Comparison of ENCODE assay signal across 9 cellular contexts in genomic region chr11:10659339-10660216, GRCh38.
A peak's percentile ranks its signal among the peaks of the same experiment; 100 is the strongest.
DNase-seq lines count a peak whose midpoint lies in the region; ATAC-seq and TF ChIP-seq lines count a peak whose summit lies in the region.
"Had no signal": no experiment of that assay in that cellular context is flagged by ENCODE, and none has a peak within 500 bp of the region (broad histone marks: within the 10 kb centered on the region; RNA-seq: fewer than 3 reads in every experiment).

No MANE protein-coding gene starts in this region.

- no peak overlapping the region for H3K4me3 ChIP-seq in duodenal mucosa (ENCODE audit: low read depth in 1 of 2, low read length in 2 of 2)
- H3K4me3 ChIP-seq in neutrophil (ENCODE audit: low read depth in 1 of 2, low read length in 1 of 2), result no peak overlapping the region
- no peak overlapping the region for H3K4me3 ChIP-seq in HAP-1

- H3K9ac ChIP-seq in duodenal mucosa (ENCODE audit: low read depth in 1 of 2, low read length in 2 of 2), result no peak overlapping the region

- TF ChIP-seq CTCF in neutrophil (IDR thresholded peaks at IDR 0.05), result no peak

- H3K36me3 ChIP-seq in duodenal mucosa (ENCODE audit: control insufficient read depth in 1 of 2, insufficient read depth in 2 of 2, low read length in 2 of 2) (no peaks in the 10 kb centered on the region), neutrophil (no peaks in the 10 kb centered on the region), HAP-1 (replicated peaks) (no peaks in the 10 kb centered on the region)

- H3K4me1 ChIP-seq in duodenal mucosa (ENCODE audit: control insufficient read depth in 1 of 2, insufficient read depth in 2 of 2, low read length in 2 of 2), result peaks cover 49 to 54% of the 10 kb centered on the region in 2 donors
- H3K4me1 ChIP-seq in neutrophil (ENCODE audit: control insufficient read depth in 1 of 2, insufficient read depth in 1 of 2, low read depth in 1 of 2, low read length in 1 of 2), result peaks cover 24 to 28% of the 10 kb centered on the region in 2 experiments
- H3K4me1 ChIP-seq in HAP-1, result peaks cover 12% of the 10 kb centered on the region

- H3K9me3 ChIP-seq in duodenal mucosa (ENCODE audit: control insufficient read depth in 1 of 2, low read length in 2 of 2) (no peaks in the 10 kb centered on the region), neutrophil (no peaks in the 10 kb centered on the region), HAP-1 (no peaks in the 10 kb centered on the region)

- in situ Hi-C loops in HAP-1 (cut with MboI; ENCODE audit: low sequenced_read_pairs), result no loop called here

- H3K27ac ChIP-seq in duodenal mucosa (ENCODE audit: low read depth, low read length) (peak overlapping the region; percentile 54), neutrophil (peak overlapping the region; percentile 1)
- H3K27ac ChIP-seq: HL-60 had no signal

- DNase-seq in COLO668 (lab: John Stamatoyannopoulos, UW; ENCODE audit: unreplicated experiment) (peak; percentile 10), MV-4-11 (lab: John Stamatoyannopoulos, UW) (peak; percentile 85), HAP-1 (ENCODE audit: low spot score in 2 of 2) (no peak)

- ATAC-seq in HG03457 (IDR thresholded peaks at IDR 0.05; ENCODE audit: unreplicated experiment), result no peak
- ATAC-seq in HG02852 (IDR thresholded peaks at IDR 0.05; ENCODE audit: unreplicated experiment), result no peak
- ATAC-seq in GM21576 (IDR thresholded peaks at IDR 0.05; ENCODE audit: unreplicated experiment), result no peak

- no peaks in the 10 kb centered on the region for H3K27me3 ChIP-seq in duodenal mucosa (ENCODE audit: control insufficient read depth in 1 of 2, insufficient read depth in 2 of 2, low read length in 2 of 2)
- H3K27me3 ChIP-seq in neutrophil, result no peaks in the 10 kb centered on the region
- H3K27me3 ChIP-seq in HAP-1 (ENCODE audit: low read depth), result no peaks in the 10 kb centered on the region

Comparison
In these comparisons a context has a peak if more than half of its experiments do, and no peak if none do; other contexts are left out.
1. DNase-seq: peak in COLO668 (single experiment) and MV-4-11 (single experiment); none in HAP-1 (0 of 2).